ENCODE assay signal across 8 cellular contexts in genomic region chr9:124940521-124940893, GRCh38. TPM values are rescaled to one million over a fixed set of nuclear protein-coding genes. Genes with fewer than 3 reads are reported as not detected.
DNase-seq lines count a peak whose midpoint lies in the region; ATAC-seq and TF ChIP-seq lines count a peak whose summit lies in the region.

No MANE protein-coding gene starts in this region.

- peaks cover 30% of the 10 kb centered on the region for H3K4me1 Mint-ChIP-seq in activated CD4-positive, alpha-beta T cell treated with anti-CD3 and anti-CD28 coated beads, Interleukin-2, amount 10 ng/mL, durations not matched to agents 7 days and 5 days

- ATAC-seq in lung (ENCODE audit: insufficient read depth, low FRiP score), result peak; percentile 43

- TF ChIP-seq POLR2A in breast epithelium (IDR thresholded peaks at IDR 0.05), result no peak
- TF ChIP-seq POLR2A in uterus (IDR thresholded peaks at IDR 0.05), result no peak

- peak overlapping the region; percentile 97 to 98 for H3K27ac ChIP-seq in breast epithelium
- H3K27ac ChIP-seq in lung (ENCODE audit: low read depth in 1 of 2, low read length in 1 of 2), result peak overlapping the region; percentile 98 to 99
- peak overlapping the region; percentile 89 to 90 for H3K27ac ChIP-seq in uterus

- H3K27ac Mint-ChIP-seq in activated CD4-positive, alpha-beta T cell treated with anti-CD3 and anti-CD28 coated beads, Interleukin-2, amount 10 ng/mL, durations not matched to agents 7 days and 5 days, result peak overlapping the region; percentile 97

- no peaks in the 10 kb centered on the region for H3K9me3 ChIP-seq in breast epithelium
- H3K9me3 ChIP-seq in lung (ENCODE audit: control insufficient read depth in 2 of 2, insufficient read depth in 1 of 2, low read length in 1 of 2), result no peaks in the 10 kb centered on the region
- H3K9me3 ChIP-seq in uterus, result no peaks in the 10 kb centered on the region

- no peak for TF ChIP-seq CTCF in HFF-Myc (IDR thresholded peaks at IDR 0.05; ENCODE audit: low read depth, low read length, missing control alignments)
- no peak for TF ChIP-seq CTCF in breast epithelium (IDR thresholded peaks at IDR 0.05)
- TF ChIP-seq CTCF in lung (IDR thresholded peaks at IDR 0.05; ENCODE audit: control extremely low read depth, extremely low read depth), result no peak
- no peak for TF ChIP-seq CTCF in uterus (IDR thresholded peaks at IDR 0.05)

- 0 to 1% methylated on average over 17 of the region's 17 CpGs for WGBS in lung, 2 donors

- intact Hi-C loops in breast epithelium (cut with DNase I; ENCODE audit: low total_unique reads) (no loop called here), uterus (cut with DNase I; ENCODE audit: low total_unique reads) (no loop called here)

- peaks cover 21% of the 10 kb centered on the region for H3K36me3 Mint-ChIP-seq in activated CD4-positive, alpha-beta T cell treated with anti-CD3 and anti-CD28 coated beads, Interleukin-2, amount 10 ng/mL, durations not matched to agents 7 days and 5 days (ENCODE audit: low read depth)

- H3K4me1 ChIP-seq in breast epithelium (no peaks in the 10 kb centered on the region), lung (ENCODE audit: control insufficient read depth in 2 of 2, insufficient read depth in 2 of 2, low read length in 2 of 2) (peaks cover 0 to 5% of the 10 kb centered on the region in 2 donors), uterus (peaks cover 0 to 5% of the 10 kb centered on the region in 2 donors)

- peak overlapping the region; percentile 86 for H3K4me3 Mint-ChIP-seq in activated CD4-positive, alpha-beta T cell treated with anti-CD3 and anti-CD28 coated beads, Interleukin-2, amount 10 ng/mL, durations not matched to agents 7 days and 5 days

- H3K4me3 ChIP-seq in HFF-Myc (replicated peaks; ENCODE audit: low read depth, low read length) (peak overlapping the region; percentile 90), breast epithelium (peak overlapping the region; percentile 81 to 96 (median 91)), lung (peak overlapping the region; percentile 90), uterus (peak overlapping the region; percentile 58 to 71)

- no peak for DNase-seq in activated CD4-positive, alpha-beta T cell treated with anti-CD3 and anti-CD28 coated beads, Interleukin-2, amount 10 ng/mL, durations not matched to agents 7 days and 5 days
- no peak for DNase-seq in activated CD4-positive, alpha-beta T cell treated with anti-CD3 and anti-CD28 coated beads, Interleukin-2, amount 50 U/mL, for 48 hours
- DNase-seq in HFF-Myc (ENCODE audit: extremely low read depth, low read depth) (no peak), NCI-H1417 (lab: John Stamatoyannopoulos, UW) (peak in 2 of 3 experiments; percentile 49 to 94), breast epithelium (ENCODE audit: low spot score in 2 of 2) (peak in 1 of 2 donors; percentile 51), lung (ENCODE audit: low spot score) (no peak), uterus (no peak), islet precursor cell (no peak)

- no peaks in the 10 kb centered on the region for H3K27me3 Mint-ChIP-seq in activated CD4-positive, alpha-beta T cell treated with anti-CD3 and anti-CD28 coated beads, Interleukin-2, amount 10 ng/mL, durations not matched to agents 7 days and 5 days

- H3K36me3 ChIP-seq in breast epithelium, result no peaks in the 10 kb centered on the region
- H3K36me3 ChIP-seq in lung (ENCODE audit: control insufficient read depth in 2 of 2, insufficient read depth in 2 of 2, low read length in 2 of 2), result peaks cover 3 to 11% of the 10 kb centered on the region in 2 donors
- no peaks in the 10 kb centered on the region for H3K36me3 ChIP-seq in uterus

- H3K27me3 ChIP-seq in breast epithelium, result no peaks in the 10 kb centered on the region
- H3K27me3 ChIP-seq in lung (ENCODE audit: control insufficient read depth, insufficient read depth), result no peaks in the 10 kb centered on the region
- H3K27me3 ChIP-seq in uterus, result no peaks in the 10 kb centered on the region

- no peaks in the 10 kb centered on the region for H3K9me3 Mint-ChIP-seq in activated CD4-positive, alpha-beta T cell treated with anti-CD3 and anti-CD28 coated beads, Interleukin-2, amount 10 ng/mL, durations not matched to agents 7 days and 5 days

- POLR2A ChIA-PET in activated CD4-positive, alpha-beta T cell treated with anti-CD3 and anti-CD28 coated beads, Interleukin-2, amount 10 ng/mL, durations not matched to agents 7 days and 5 days (lab: Charles Lee), result no interaction called here

- CTCF ChIA-PET in activated CD4-positive, alpha-beta T cell treated with anti-CD3 and anti-CD28 coated beads, Interleukin-2, amount 10 ng/mL, durations not matched to agents 7 days and 5 days (lab: Charles Lee), result interaction anchor here (1.0 kb wide), 1 partner anchor 10 kb away, joined by 3 read pairs; no protein-coding TSS in a partner anchor

RNA-seq across cellular contexts. Expression of gene GOLGA1, which starts 0.4 kb away (rescaled TPM):
- total RNA-seq in activated CD4-positive, alpha-beta T cell treated with anti-CD3 and anti-CD28 coated beads, Interleukin-2, amount 10 ng/mL, durations not matched to agents 7 days and 5 days, result 10 to 100 TPM; 15.2 to 19.3 TPM
- total RNA-seq in breast epithelium, result 10 to 100 TPM; 20.6 to 23.0 (median 21.1) TPM
- 10 to 100 TPM; 15.2 to 20.4 TPM for total RNA-seq in lung
- 1 to 10 TPM; 6.2 to 9.3 TPM for polyA plus RNA-seq in lung
- total RNA-seq in uterus, result 10 to 100 TPM in 3 of 4 donors, 1 to 10 TPM in 1; 6.7 to 25.7 (median 15.4) TPM

Comparison
In these comparisons a context has a peak if more than half of its experiments do, and no peak if none do; other contexts are left out.
1. DNase-seq: peak in NCI-H1417 (2 of 3); none in activated CD4-positive, alpha-beta T cell treated with anti-CD3 and anti-CD28 coated beads, Interleukin-2, amount 10 ng/mL, durations not matched to agents 7 days and 5 days (single experiment), activated CD4-positive, alpha-beta T cell treated with anti-CD3 and anti-CD28 coated beads, Interleukin-2, amount 50 U/mL, for 48 hours (0 of 2), HFF-Myc (single experiment), lung (single experiment), uterus (0 of 2) and islet precursor cell (single experiment).
2. Peak in every context shown above with its lines, with median percentiles within 50 percentile points of each other: H3K4me3 ChIP-seq and H3K27ac ChIP-seq.